8 cellular contexts compared by ENCODE assay signal in genomic region chr7:39952378-39952777, GRCh38. TPM values are rescaled to one million over a fixed set of nuclear protein-coding genes. Genes with fewer than 3 reads are reported as not detected.
DNase-seq lines count a peak whose midpoint lies in the region; ATAC-seq and TF ChIP-seq lines count a peak whose summit lies in the region.

No MANE protein-coding gene starts in this region.

- peaks cover 71% of the 10 kb centered on the region for H3K4me1 Mint-ChIP-seq in activated B cell treated with CpG ODN at 0.5 μM for 24 hours

- H3K4me3 Mint-ChIP-seq in activated B cell treated with CpG ODN at 0.5 μM for 24 hours, result peak overlapping the region; percentile 99

- ATAC-seq in Right ventricle myocardium inferior (no peak), activated B cell treated with CpG ODN at 0.5 μM for 24 hours (ENCODE audit: low read depth) (no peak), thoracic aorta (ENCODE audit: insufficient number of reproducible peaks, low FRiP score, low read depth) (no peak), HG02642 (IDR thresholded peaks at IDR 0.05; ENCODE audit: poor library complexity, unreplicated experiment) (no peak)

- peak in 1 of 2 donors; percentile 46 for DNase-seq in cardiac muscle cell (ENCODE audit: low read depth in 1 of 2, low spot score in 1 of 2)
- DNase-seq in Right ventricle myocardium inferior (ENCODE audit: missing footprints), result no peak
- DNase-seq in activated B cell treated with CpG ODN at 0.5 μM for 24 hours, result no peak
- DNase-seq in thoracic aorta (ENCODE audit: low spot score), result no peak
- no peak for DNase-seq in germinal center (ENCODE audit: low spot score)
- DNase-seq in activated CD4-positive, alpha-beta T cell treated with anti-CD3 and anti-CD28 coated beads, Interleukin-2, amount 50 U/mL, for 48 hours, result no peak

- H3K27me3 ChIP-seq in cardiac muscle cell (no peaks in the 10 kb centered on the region), thoracic aorta (replicated peaks; ENCODE audit: insufficient read depth) (no peaks in the 10 kb centered on the region)

- peak overlapping the region; percentile 98 for H3K27ac ChIP-seq in cardiac muscle cell
- H3K27ac ChIP-seq in thoracic aorta, result peak overlapping the region in 1 of 2 donors; percentile 98

- H3K27me3 Mint-ChIP-seq in activated B cell treated with CpG ODN at 0.5 μM for 24 hours, result no peaks in the 10 kb centered on the region

- CTCF ChIA-PET in activated B cell treated with CpG ODN at 0.5 μM for 24 hours (lab: Charles Lee), result interaction anchor here (0.9 to 8.3 kb wide), 6 partner anchors 32 to 372 kb away, joined by 3 to 78 read pairs (median 4); no protein-coding TSS in a partner anchor

- POLR2A ChIA-PET in activated B cell treated with CpG ODN at 0.5 μM for 24 hours (lab: Charles Lee), result no interaction called here

- peaks cover 25% of the 10 kb centered on the region for H3K36me3 Mint-ChIP-seq in activated B cell treated with CpG ODN at 0.5 μM for 24 hours (ENCODE audit: low read depth)

- H3K9me3 Mint-ChIP-seq in activated B cell treated with CpG ODN at 0.5 μM for 24 hours, result no peaks in the 10 kb centered on the region

- H3K4me1 ChIP-seq in cardiac muscle cell (ENCODE audit: low read depth) (peaks cover 4% of the 10 kb centered on the region), thoracic aorta (ENCODE audit: control insufficient read depth in 1 of 2, low read depth in 2 of 2) (peaks cover 27 to 54% of the 10 kb centered on the region in 2 donors)

- TF ChIP-seq CTCF in cardiac muscle cell (IDR thresholded peaks at IDR 0.05; ENCODE audit: low read depth, low read length) (no peak), activated B cell treated with CpG ODN at 0.5 μM for 24 hours (IDR thresholded peaks at IDR 0.05) (no peak), thoracic aorta (IDR thresholded peaks at IDR 0.05) (no peak)

- peak overlapping the region; percentile 97 for H3K27ac Mint-ChIP-seq in activated B cell treated with CpG ODN at 0.5 μM for 24 hours

- intact Hi-C loops in Right ventricle myocardium inferior (cut with DNase I) (loop anchor here (5.0 kb wide), 2 partner anchors 35 to 180 kb away; partner anchors contain the start of gene MPLKIP), activated B cell treated with CpG ODN at 0.5 μM for 24 hours (cut with micrococcal nuclease) (loop anchor here (5.0 kb wide), 2 partner anchors 370 to 1930 kb away; no protein-coding TSS in a partner anchor)

- H3K9me3 ChIP-seq in cardiac muscle cell (ENCODE audit: low read depth), result no peaks in the 10 kb centered on the region
- H3K9me3 ChIP-seq in thoracic aorta, result no peaks in the 10 kb centered on the region

- H3K4me3 ChIP-seq in cardiac muscle cell, result peak overlapping the region; percentile 84
- peak overlapping the region; percentile 86 for H3K4me3 ChIP-seq in iPS-11a (ENCODE audit: low read depth, low read length)
- H3K4me3 ChIP-seq in thoracic aorta, result peak overlapping the region; percentile 93

- H3K36me3 ChIP-seq in cardiac muscle cell, result no peaks in the 10 kb centered on the region
- no peaks in the 10 kb centered on the region for H3K36me3 ChIP-seq in thoracic aorta

RNA-seq across cellular contexts. Expression of gene CDK13, which starts 2.3 kb away (rescaled TPM):
- total RNA-seq in cardiac muscle cell (42.7 and 76.5 TPM in 2 replicates), Right ventricle myocardium inferior (22.6 TPM), activated B cell treated with CpG ODN at 0.5 μM for 24 hours (70.9 and 83.6 TPM in 2 replicates), thoracic aorta (100 to 1,000 TPM in 1 of 2 donors, 10 to 100 TPM in 1; 61.3 to 107 TPM)
- 30.5 and 37.8 TPM in 2 replicates for polyA plus RNA-seq in cardiac muscle cell
